ENCODE assay signal across 24 cellular contexts in the genomic region with DNA sequence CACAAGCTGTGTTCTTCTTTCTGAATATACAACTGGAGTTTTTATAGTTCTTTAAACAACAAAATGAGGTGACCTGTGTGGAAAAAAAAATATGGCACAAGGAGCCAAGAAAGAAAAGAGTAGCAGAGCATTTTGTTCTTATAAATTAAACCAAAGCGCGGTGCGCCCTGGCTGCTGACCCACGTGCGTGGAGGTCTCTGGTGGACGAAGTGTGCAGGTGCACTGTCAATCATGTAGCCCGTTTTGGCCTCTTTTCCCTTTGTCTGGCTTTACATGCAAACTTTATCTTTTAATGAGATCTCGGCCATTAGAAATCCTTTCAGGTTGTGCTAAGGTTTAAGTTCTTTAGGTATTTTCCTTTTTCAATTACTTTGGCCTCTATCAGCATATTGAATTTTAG.
DNase-seq lines count a peak whose midpoint lies in the region; ATAC-seq and TF ChIP-seq lines count a peak whose summit lies in the region.
"Had no signal": no experiment of that assay in that cellular context is flagged by ENCODE, and none has a peak within 500 bp of the region (broad histone marks: within the 10 kb centered on the region; RNA-seq: fewer than 3 reads in every experiment).

No MANE protein-coding gene starts in this region.

- intact Hi-C loops in right lobe of liver (cut with DNase I), result no loop called here

- POLR2A ChIA-PET in CD8-positive, alpha-beta memory T cell (lab: Charles Lee), result no interaction called here

- H3K36me3 ChIP-seq in Loucy (ENCODE audit: insufficient read depth, low read length) (no peaks in the 10 kb centered on the region), right lobe of liver (no peaks in the 10 kb centered on the region)
- H3K36me3 ChIP-seq in CD8-positive, alpha-beta memory T cell (ENCODE audit: insufficient read depth, low read length), result no peaks in the 10 kb centered on the region
- H3K36me3 ChIP-seq: brain microvascular endothelial cell, esophagus squamous epithelium, HAP-1 had no signal

- H2AFZ ChIP-seq in Loucy (ENCODE audit: low read length), result no peak overlapping the region

- H3K9me2 ChIP-seq in Loucy (replicated peaks; ENCODE audit: low read depth, low read length), result no peaks in the 10 kb centered on the region

- H3F3A ChIP-seq in Loucy (ENCODE audit: low read depth), result no peaks in the 10 kb centered on the region

- no peaks in the 10 kb centered on the region for H4K20me1 ChIP-seq in Loucy (ENCODE audit: insufficient read depth, low read length, poor library complexity, severe bottlenecking)

- H3K9ac ChIP-seq in Loucy (ENCODE audit: low read depth, low read length, poor library complexity, severe bottlenecking), result no peak overlapping the region

- H3K27me3 ChIP-seq in Loucy (ENCODE audit: insufficient read depth, low read length, poor library complexity, severe bottlenecking), result no peaks in the 10 kb centered on the region
- H3K27me3 ChIP-seq in CD8-positive, alpha-beta memory T cell (ENCODE audit: insufficient read depth, low read length, poor library complexity, severe bottlenecking), result no peaks in the 10 kb centered on the region
- no peaks in the 10 kb centered on the region for H3K27me3 ChIP-seq in right lobe of liver
- H3K27me3 ChIP-seq: brain microvascular endothelial cell, esophagus squamous epithelium, foreskin keratinocyte had no signal

- no peaks in the 10 kb centered on the region for H3K4me1 Mint-ChIP-seq in endothelial cell (ENCODE audit: unreplicated experiment)
- H3K4me1 Mint-ChIP-seq in progenitor cell of endocrine pancreas (ENCODE audit: low read depth), result peaks cover 1% of the 10 kb centered on the region
- no peaks in the 10 kb centered on the region for H3K4me1 Mint-ChIP-seq in CD8-positive, alpha-beta memory T cell
- H3K4me1 Mint-ChIP-seq: IgD-negative memory B cell; stimulated activated naive B cell treated with anti-CD40 and anti-IgM and Interleukin-4, amounts not matched to agents 10 μg/mL and 1 μg/mL and 100 μg/mL, for 72 hours had no signal

- DNase-seq in endothelial cell (ENCODE audit: low spot score) (no peak), progenitor cell of endocrine pancreas (ENCODE audit: low spot score, unreplicated experiment) (no peak), right lobe of liver (no peak)
- DNase-seq in CD8-positive, alpha-beta memory T cell, result no peak
- DNase-seq in activated CD8-positive, alpha-beta memory T cell treated with anti-CD3 and anti-CD28 coated beads, Interleukin-2, amount 50 U/mL, for 48 hours, result no peak
- DNase-seq: activated CD8-positive, alpha-beta memory T cell treated with anti-CD3 and anti-CD28 coated beads for 24 hours; amygdala; brain microvascular endothelial cell; cerebellar nuclear complex; dermis blood vessel endothelial cell; esophagus squamous epithelium; foreskin keratinocyte; NCI-H1694 treated with DMSO at 0.1 percent for 48 hours; Right ventricle myocardium superior; stimulated activated naive B cell treated with anti-CD40 and anti-IgM and Interleukin-4, amounts not matched to agents 10 μg/mL and 1 μg/mL and 100 μg/mL, for 72 hours; T-helper 2 cell had no signal

- TF ChIP-seq CTCF in GM12872 (IDR thresholded peaks at IDR 0.05; ENCODE audit: insufficient read depth, low read depth, low read length) (peak; percentile 24; the same call in 1 of the 3 replicates), Loucy (conservative IDR thresholded peaks at IDR 0.05; ENCODE audit: low read length) (0 out of 2 replicates have a peak, but pooled peaks have one; percentile 12), endothelial cell (IDR thresholded peaks at IDR 0.05; ENCODE audit: unreplicated experiment) (peak; percentile 38), progenitor cell of endocrine pancreas (IDR thresholded peaks at IDR 0.05; ENCODE audit: unreplicated experiment) (peak; percentile 15), right lobe of liver (IDR thresholded peaks at IDR 0.05) (no peak)

- no peak for ATAC-seq in right lobe of liver
- ATAC-seq in HG02678 (IDR thresholded peaks at IDR 0.05; ENCODE audit: unreplicated experiment), result no peak
- ATAC-seq: activated naive CD4-positive, alpha-beta T cell treated with anti-CD3 and anti-CD28 coated beads, Interleukin-2, amount 50 U/mL, for 72 hours; foreskin keratinocyte; natural killer cell treated with Interleukin-12 subunit alpha and Interleukin-12 subunit beta and Interleukin-15 and Interleukin-18, amount 100 ng/mL, for 72 hours; stimulated activated naive B cell treated with anti-CD40 and anti-IgM and Interleukin-4, amounts not matched to agents 10 μg/mL and 1 μg/mL and 100 μg/mL, for 72 hours had no signal

- no peaks in the 10 kb centered on the region for H3K79me2 ChIP-seq in Loucy (ENCODE audit: insufficient read depth, low read length)

- no peaks in the 10 kb centered on the region for H3K9me3 ChIP-seq in Loucy (ENCODE audit: insufficient read depth, low read depth, low read length)
- no peaks in the 10 kb centered on the region for H3K9me3 ChIP-seq in CD8-positive, alpha-beta memory T cell (ENCODE audit: low read length)
- no peaks in the 10 kb centered on the region for H3K9me3 ChIP-seq in right lobe of liver
- H3K9me3 ChIP-seq: esophagus squamous epithelium, HAP-1 had no signal

- no peak overlapping the region for H3K27ac ChIP-seq in CD8-positive, alpha-beta memory T cell (ENCODE audit: low read depth, low read length)
- no peak overlapping the region for H3K27ac ChIP-seq in right lobe of liver
- H3K27ac ChIP-seq: brain microvascular endothelial cell, esophagus squamous epithelium, foreskin keratinocyte, skin epidermis had no signal

- H3K27me3 Mint-ChIP-seq in endothelial cell (ENCODE audit: unreplicated experiment), result no peaks in the 10 kb centered on the region
- H3K27me3 Mint-ChIP-seq in progenitor cell of endocrine pancreas, result no peaks in the 10 kb centered on the region
- H3K27me3 Mint-ChIP-seq in CD8-positive, alpha-beta memory T cell, result no peaks in the 10 kb centered on the region
- H3K27me3 Mint-ChIP-seq: natural killer cell treated with Interleukin-12 subunit alpha and Interleukin-12 subunit beta and Interleukin-15 and Interleukin-18, amount 100 ng/mL, for 72 hours; stimulated activated naive B cell treated with anti-CD40 and anti-IgM and Interleukin-4, amounts not matched to agents 10 μg/mL and 1 μg/mL and 100 μg/mL, for 72 hours had no signal

- H3K9me3 Mint-ChIP-seq in endothelial cell (ENCODE audit: unreplicated experiment), result no peaks in the 10 kb centered on the region
- H3K9me3 Mint-ChIP-seq in progenitor cell of endocrine pancreas (ENCODE audit: low read depth), result peaks cover 12% of the 10 kb centered on the region
- peaks cover 9 to 18% (median 11%) of the 10 kb centered on the region in 5 donors for H3K9me3 Mint-ChIP-seq in CD8-positive, alpha-beta memory T cell

- WGBS in right lobe of liver (ENCODE audit: insufficient coverage, low coverage, low lambda C conversion rate, missing lambda C conversion rate), result 73% methylated on average over 8 of the region's 8 CpGs

- no peak overlapping the region for H3K4me2 ChIP-seq in Loucy (ENCODE audit: low read depth, low read length, poor library complexity, severe bottlenecking)

- TF ChIP-seq POLR2A in right lobe of liver (IDR thresholded peaks at IDR 0.05), result no peak

- H3K27ac Mint-ChIP-seq in endothelial cell (ENCODE audit: unreplicated experiment) (no peak overlapping the region), progenitor cell of endocrine pancreas (no peak overlapping the region)
- H3K27ac Mint-ChIP-seq in CD8-positive, alpha-beta memory T cell, result no peak overlapping the region
- H3K27ac Mint-ChIP-seq: activated naive CD4-positive, alpha-beta T cell treated with anti-CD3 and anti-CD28 coated beads, Interleukin-2, amount 50 U/mL, for 72 hours; IgD-negative memory B cell; natural killer cell treated with Interleukin-12 subunit alpha and Interleukin-12 subunit beta and Interleukin-15 and Interleukin-18, amount 100 ng/mL, for 72 hours; stimulated activated naive B cell treated with anti-CD40 and anti-IgM and Interleukin-4, amounts not matched to agents 10 μg/mL and 1 μg/mL and 100 μg/mL, for 72 hours had no signal

- CTCF ChIA-PET in CD8-positive, alpha-beta memory T cell (lab: Charles Lee), result no interaction called here

- H3K4me3 ChIP-seq in Loucy (ENCODE audit: low read length, poor library complexity, severe bottlenecking) (no peak overlapping the region), right lobe of liver (no peak overlapping the region)
- no peak overlapping the region for H3K4me3 ChIP-seq in CD8-positive, alpha-beta memory T cell (ENCODE audit: low read length)
- H3K4me3 ChIP-seq: esophagus squamous epithelium, HAP-1, skin epidermis had no signal

- H3K4me1 ChIP-seq in Loucy (ENCODE audit: insufficient read depth, low read length, poor library complexity, severe bottlenecking) (no peaks in the 10 kb centered on the region), right lobe of liver (no peaks in the 10 kb centered on the region)
- no peaks in the 10 kb centered on the region for H3K4me1 ChIP-seq in CD8-positive, alpha-beta memory T cell (ENCODE audit: insufficient read depth, low read length)
- H3K4me1 ChIP-seq: esophagus squamous epithelium, foreskin keratinocyte, HAP-1 had no signal

- H3K4me3 Mint-ChIP-seq in endothelial cell (ENCODE audit: unreplicated experiment), result no peak overlapping the region
- no peak overlapping the region for H3K4me3 Mint-ChIP-seq in progenitor cell of endocrine pancreas (ENCODE audit: low read depth)
- no peak overlapping the region for H3K4me3 Mint-ChIP-seq in CD8-positive, alpha-beta memory T cell
- H3K4me3 Mint-ChIP-seq: IgD-negative memory B cell; natural killer cell treated with Interleukin-12 subunit alpha and Interleukin-12 subunit beta and Interleukin-15 and Interleukin-18, amount 100 ng/mL, for 72 hours; stimulated activated naive B cell treated with anti-CD40 and anti-IgM and Interleukin-4, amounts not matched to agents 10 μg/mL and 1 μg/mL and 100 μg/mL, for 72 hours had no signal

- H3K36me3 Mint-ChIP-seq in endothelial cell (ENCODE audit: low read depth, unreplicated experiment) (no peaks in the 10 kb centered on the region), progenitor cell of endocrine pancreas (ENCODE audit: insufficient read depth) (peaks cover 5% of the 10 kb centered on the region)
- no peaks in the 10 kb centered on the region for H3K36me3 Mint-ChIP-seq in CD8-positive, alpha-beta memory T cell
- H3K36me3 Mint-ChIP-seq: IgD-negative memory B cell; stimulated activated naive B cell treated with anti-CD40 and anti-IgM and Interleukin-4, amounts not matched to agents 10 μg/mL and 1 μg/mL and 100 μg/mL, for 72 hours had no signal

Comparison
In these comparisons a context has a peak if more than half of its experiments do, and no peak if none do; other contexts are left out.
1. CTCF ChIP-seq: peak in GM12872 (single experiment), Loucy (single experiment), endothelial cell (single experiment) and progenitor cell of endocrine pancreas (single experiment); none in right lobe of liver (0 of 4).